1 cellular context compared by ENCODE assay signal in genomic region chr19:1847684-1848398, GRCh38.
TF ChIP-seq lines count a peak whose summit lies in the region.

No MANE protein-coding gene starts in this region.

TF ChIP-seq in GM12878, 131 proteins besides CTCF, POLR2A, EP300 and RAD21:
- TF ChIP-seq SPI1 (IDR thresholded peaks at IDR 0.05; ENCODE audit: borderline replicate concordance, insufficient read depth, low read depth, low read length), result no peak
- TF ChIP-seq IKZF1 (conservative IDR thresholded peaks at IDR 0.05), result no peak
- no peak for TF ChIP-seq RAD51 (IDR thresholded peaks at IDR 0.05)
- TF ChIP-seq NRF1 (conservative IDR thresholded peaks at IDR 0.05; ENCODE audit: low read depth, low read length), result no peak
- no peak for TF ChIP-seq IKZF2 (IDR thresholded peaks at IDR 0.05)
- TF ChIP-seq NBN (IDR thresholded peaks at IDR 0.05), result no peak
- TF ChIP-seq JUNB (IDR thresholded peaks at IDR 0.05), result no peak
- no peak for TF ChIP-seq TAF1 (IDR thresholded peaks at IDR 0.05; ENCODE audit: borderline replicate concordance, low read depth, low read length)
- TF ChIP-seq FOXK2 (IDR thresholded peaks at IDR 0.05), result peak; percentile 53; the same call in 1 of the 2 replicates
- no peak for TF ChIP-seq HDAC2 (IDR thresholded peaks at IDR 0.05)
- TF ChIP-seq HDGF (IDR thresholded peaks at IDR 0.05), result no peak
- no peak for TF ChIP-seq ZBED1 (IDR thresholded peaks at IDR 0.05; ENCODE audit: borderline replicate concordance)
- TF ChIP-seq, protein P1, sequence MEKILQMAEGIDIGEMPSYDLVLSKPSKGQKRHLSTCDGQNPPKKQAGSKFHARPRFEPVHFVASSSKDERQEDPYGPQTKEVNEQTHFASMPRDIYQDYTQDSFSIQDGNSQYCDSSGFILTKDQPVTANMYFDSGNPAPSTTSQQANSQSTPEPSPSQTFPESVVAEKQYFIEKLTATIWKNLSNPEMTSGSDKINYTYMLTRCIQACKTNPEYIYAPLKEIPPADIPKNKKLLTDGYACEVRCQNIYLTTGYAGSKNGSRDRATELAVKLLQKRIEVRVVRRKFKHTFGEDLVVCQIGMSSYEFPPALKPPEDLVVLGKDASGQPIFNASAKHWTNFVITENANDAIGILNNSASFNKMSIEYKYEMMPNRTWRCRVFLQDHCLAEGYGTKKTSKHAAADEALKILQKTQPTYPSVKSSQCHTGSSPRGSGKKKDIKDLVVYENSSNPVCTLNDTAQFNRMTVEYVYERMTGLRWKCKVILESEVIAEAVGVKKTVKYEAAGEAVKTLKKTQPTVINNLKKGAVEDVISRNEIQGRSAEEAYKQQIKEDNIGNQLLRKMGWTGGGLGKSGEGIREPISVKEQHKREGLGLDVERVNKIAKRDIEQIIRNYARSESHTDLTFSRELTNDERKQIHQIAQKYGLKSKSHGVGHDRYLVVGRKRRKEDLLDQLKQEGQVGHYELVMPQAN (conservative IDR thresholded peaks at IDR 0.05), result peak; percentile 66; the same call in 1 of the 2 replicates
- TF ChIP-seq TARDBP (IDR thresholded peaks at IDR 0.05; ENCODE audit: borderline replicate concordance), result 0 out of 2 replicates have a peak, but pooled peaks have one; percentile 8
- no peak for TF ChIP-seq BCL11A (IDR thresholded peaks at IDR 0.05; ENCODE audit: low read depth, low read length)
- TF ChIP-seq PKNOX1 (IDR thresholded peaks at IDR 0.05), result peak; percentile 15; the same call in 1 of the 2 replicates
- TF ChIP-seq SUPT20H (IDR thresholded peaks at IDR 0.05; ENCODE audit: borderline replicate concordance, control insufficient read depth, low read depth, low read length), result no peak
- no peak for TF ChIP-seq RBBP5 (conservative IDR thresholded peaks at IDR 0.05)
- no peak for TF ChIP-seq ZNF622 (IDR thresholded peaks at IDR 0.05)
- 0 out of 2 replicates have a peak, but pooled peaks have one; percentile 37 for TF ChIP-seq SMARCA5 (IDR thresholded peaks at IDR 0.05)
- peak; percentile 26; the same call in 1 of the 2 replicates for TF ChIP-seq CHD1 (IDR thresholded peaks at IDR 0.05; ENCODE audit: low read depth, low read length)
- peak; percentile 71; the same call in 1 of the 2 replicates for TF ChIP-seq GATAD2B (conservative IDR thresholded peaks at IDR 0.05; ENCODE audit: low read depth)
- no peak for TF ChIP-seq MEF2B (IDR thresholded peaks at IDR 0.05; ENCODE audit: partially characterized antibody, poor library complexity, severe bottlenecking)
- no peak for TF ChIP-seq MXI1 (IDR thresholded peaks at IDR 0.05; ENCODE audit: low read depth, low read length)
- no peak for TF ChIP-seq ZNF217 (IDR thresholded peaks at IDR 0.05)
- no peak for TF ChIP-seq NR2C2 (IDR thresholded peaks at IDR 0.05; ENCODE audit: borderline replicate concordance, control insufficient read depth, insufficient read length, low read depth)
- TF ChIP-seq MYB (IDR thresholded peaks at IDR 0.05; ENCODE audit: borderline replicate concordance, low read depth, low read length), result no peak
- no peak for TF ChIP-seq ZSCAN29 (IDR thresholded peaks at IDR 0.05)
- TF ChIP-seq ASH2L (IDR thresholded peaks at IDR 0.05; ENCODE audit: borderline replicate concordance, low read depth), result no peak
- TF ChIP-seq PML (IDR thresholded peaks at IDR 0.05; ENCODE audit: low read length), result no peak
- TF ChIP-seq CBX5 (IDR thresholded peaks at IDR 0.05; ENCODE audit: low read depth), result no peak
- TF ChIP-seq PAX8 (IDR thresholded peaks at IDR 0.05), result no peak
- 0 out of 2 replicates have a peak, but pooled peaks have one; percentile 43 for TF ChIP-seq SIN3A (IDR thresholded peaks at IDR 0.05; ENCODE audit: low read depth, low read length)
- no peak for TF ChIP-seq FOS (IDR thresholded peaks at IDR 0.05; ENCODE audit: borderline replicate concordance, extremely low read depth, insufficient read length)
- TF ChIP-seq ELK1 (IDR thresholded peaks at IDR 0.05; ENCODE audit: low read depth, low read length), result no peak
- TF ChIP-seq CREB1 (IDR thresholded peaks at IDR 0.05; ENCODE audit: low read depth), result 0 out of 2 replicates have a peak, but pooled peaks have one; percentile 7
- TF ChIP-seq, protein P2, sequence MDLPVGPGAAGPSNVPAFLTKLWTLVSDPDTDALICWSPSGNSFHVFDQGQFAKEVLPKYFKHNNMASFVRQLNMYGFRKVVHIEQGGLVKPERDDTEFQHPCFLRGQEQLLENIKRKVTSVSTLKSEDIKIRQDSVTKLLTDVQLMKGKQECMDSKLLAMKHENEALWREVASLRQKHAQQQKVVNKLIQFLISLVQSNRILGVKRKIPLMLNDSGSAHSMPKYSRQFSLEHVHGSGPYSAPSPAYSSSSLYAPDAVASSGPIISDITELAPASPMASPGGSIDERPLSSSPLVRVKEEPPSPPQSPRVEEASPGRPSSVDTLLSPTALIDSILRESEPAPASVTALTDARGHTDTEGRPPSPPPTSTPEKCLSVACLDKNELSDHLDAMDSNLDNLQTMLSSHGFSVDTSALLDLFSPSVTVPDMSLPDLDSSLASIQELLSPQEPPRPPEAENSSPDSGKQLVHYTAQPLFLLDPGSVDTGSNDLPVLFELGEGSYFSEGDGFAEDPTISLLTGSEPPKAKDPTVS (IDR thresholded peaks at IDR 0.05; ENCODE audit: low read depth, low read length), result no peak
- TF ChIP-seq, protein P3, sequence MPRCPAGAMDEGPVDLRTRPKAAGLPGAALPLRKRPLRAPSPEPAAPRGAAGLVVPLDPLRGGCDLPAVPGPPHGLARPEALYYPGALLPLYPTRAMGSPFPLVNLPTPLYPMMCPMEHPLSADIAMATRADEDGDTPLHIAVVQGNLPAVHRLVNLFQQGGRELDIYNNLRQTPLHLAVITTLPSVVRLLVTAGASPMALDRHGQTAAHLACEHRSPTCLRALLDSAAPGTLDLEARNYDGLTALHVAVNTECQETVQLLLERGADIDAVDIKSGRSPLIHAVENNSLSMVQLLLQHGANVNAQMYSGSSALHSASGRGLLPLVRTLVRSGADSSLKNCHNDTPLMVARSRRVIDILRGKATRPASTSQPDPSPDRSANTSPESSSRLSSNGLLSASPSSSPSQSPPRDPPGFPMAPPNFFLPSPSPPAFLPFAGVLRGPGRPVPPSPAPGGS (IDR thresholded peaks at IDR 0.05; ENCODE audit: borderline replicate concordance, insufficient read depth, low read depth, low read length, poor library complexity, severe bottlenecking), result no peak
- TF ChIP-seq ZNF592 (IDR thresholded peaks at IDR 0.05), result no peak
- TF ChIP-seq CBX3 (IDR thresholded peaks at IDR 0.05; ENCODE audit: borderline replicate concordance, low read depth), result no peak
- no peak for TF ChIP-seq RFX5 (IDR thresholded peaks at IDR 0.05; ENCODE audit: low read depth, low read length)
- no peak for TF ChIP-seq SRF (IDR thresholded peaks at IDR 0.05; ENCODE audit: low read depth in 2 of 2, low read length in 2 of 2)
- no peak for TF ChIP-seq POLR2AphosphoS2 (IDR thresholded peaks at IDR 0.05; ENCODE audit: low read depth, low read length)
- no peak for TF ChIP-seq YBX1 (IDR thresholded peaks at IDR 0.05)
- no peak for TF ChIP-seq SIX5 (IDR thresholded peaks at IDR 0.05; ENCODE audit: low read depth, low read length, severe bottlenecking)
- no peak for TF ChIP-seq CEBPB (IDR thresholded peaks at IDR 0.05; ENCODE audit: borderline replicate concordance in 1 of 2, low read depth in 2 of 2, low read length in 2 of 2)
- no peak for TF ChIP-seq POLR2AphosphoS5 (IDR thresholded peaks at IDR 0.05; ENCODE audit: low read length)
- TF ChIP-seq, protein P4, sequence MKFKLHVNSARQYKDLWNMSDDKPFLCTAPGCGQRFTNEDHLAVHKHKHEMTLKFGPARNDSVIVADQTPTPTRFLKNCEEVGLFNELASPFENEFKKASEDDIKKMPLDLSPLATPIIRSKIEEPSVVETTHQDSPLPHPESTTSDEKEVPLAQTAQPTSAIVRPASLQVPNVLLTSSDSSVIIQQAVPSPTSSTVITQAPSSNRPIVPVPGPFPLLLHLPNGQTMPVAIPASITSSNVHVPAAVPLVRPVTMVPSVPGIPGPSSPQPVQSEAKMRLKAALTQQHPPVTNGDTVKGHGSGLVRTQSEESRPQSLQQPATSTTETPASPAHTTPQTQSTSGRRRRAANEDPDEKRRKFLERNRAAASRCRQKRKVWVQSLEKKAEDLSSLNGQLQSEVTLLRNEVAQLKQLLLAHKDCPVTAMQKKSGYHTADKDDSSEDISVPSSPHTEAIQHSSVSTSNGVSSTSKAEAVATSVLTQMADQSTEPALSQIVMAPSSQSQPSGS (IDR thresholded peaks at IDR 0.05; ENCODE audit: low read length), result no peak
- no peak for TF ChIP-seq BACH1 (IDR thresholded peaks at IDR 0.05; ENCODE audit: borderline replicate concordance)
- TF ChIP-seq RUNX3 (IDR thresholded peaks at IDR 0.05; ENCODE audit: low read length), result no peak
- TF ChIP-seq, protein P5, sequence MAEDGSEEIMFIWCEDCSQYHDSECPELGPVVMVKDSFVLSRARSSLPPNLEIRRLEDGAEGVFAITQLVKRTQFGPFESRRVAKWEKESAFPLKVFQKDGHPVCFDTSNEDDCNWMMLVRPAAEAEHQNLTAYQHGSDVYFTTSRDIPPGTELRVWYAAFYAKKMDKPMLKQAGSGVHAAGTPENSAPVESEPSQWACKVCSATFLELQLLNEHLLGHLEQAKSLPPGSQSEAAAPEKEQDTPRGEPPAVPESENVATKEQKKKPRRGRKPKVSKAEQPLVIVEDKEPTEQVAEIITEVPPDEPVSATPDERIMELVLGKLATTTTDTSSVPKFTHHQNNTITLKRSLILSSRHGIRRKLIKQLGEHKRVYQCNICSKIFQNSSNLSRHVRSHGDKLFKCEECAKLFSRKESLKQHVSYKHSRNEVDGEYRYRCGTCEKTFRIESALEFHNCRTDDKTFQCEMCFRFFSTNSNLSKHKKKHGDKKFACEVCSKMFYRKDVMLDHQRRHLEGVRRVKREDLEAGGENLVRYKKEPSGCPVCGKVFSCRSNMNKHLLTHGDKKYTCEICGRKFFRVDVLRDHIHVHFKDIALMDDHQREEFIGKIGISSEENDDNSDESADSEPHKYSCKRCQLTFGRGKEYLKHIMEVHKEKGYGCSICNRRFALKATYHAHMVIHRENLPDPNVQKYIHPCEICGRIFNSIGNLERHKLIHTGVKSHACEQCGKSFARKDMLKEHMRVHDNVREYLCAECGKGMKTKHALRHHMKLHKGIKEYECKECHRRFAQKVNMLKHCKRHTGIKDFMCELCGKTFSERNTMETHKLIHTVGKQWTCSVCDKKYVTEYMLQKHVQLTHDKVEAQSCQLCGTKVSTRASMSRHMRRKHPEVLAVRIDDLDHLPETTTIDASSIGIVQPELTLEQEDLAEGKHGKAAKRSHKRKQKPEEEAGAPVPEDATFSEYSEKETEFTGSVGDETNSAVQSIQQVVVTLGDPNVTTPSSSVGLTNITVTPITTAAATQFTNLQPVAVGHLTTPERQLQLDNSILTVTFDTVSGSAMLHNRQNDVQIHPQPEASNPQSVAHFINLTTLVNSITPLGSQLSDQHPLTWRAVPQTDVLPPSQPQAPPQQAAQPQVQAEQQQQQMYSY (CRISPR knock-in tag; IDR thresholded peaks at IDR 0.05), result no peak
